Comparison of ENCODE assay signal across 4 cellular contexts in genomic region chr2:102412199-102412598, GRCh38. TPM values are rescaled to one million over a fixed set of nuclear protein-coding genes. Genes with fewer than 3 reads are reported as not detected.
"Had no signal": no experiment of that assay in that cellular context is flagged by ENCODE, and none has a peak within 500 bp of the region (broad histone marks: within the 10 kb centered on the region; RNA-seq: fewer than 3 reads in every experiment).

No MANE protein-coding gene starts in this region.

- ATAC-seq: GM12878 had no signal

- H3K4me3 ChIP-seq: GM12878 had no signal

- DNase-seq: GDM1, GF-D8 had no signal

RNA-seq across cellular contexts. Expression of gene IL18RAP, which starts 10.8 kb away (rescaled TPM):
- total RNA-seq: G401 had no signal

RNA-seq across cellular contexts. Expression of gene IL18R1, which starts 56.6 kb away (rescaled TPM):
- total RNA-seq: G401 had no signal
